ENCODE assay signal across 9 cellular contexts in the genomic region with DNA sequence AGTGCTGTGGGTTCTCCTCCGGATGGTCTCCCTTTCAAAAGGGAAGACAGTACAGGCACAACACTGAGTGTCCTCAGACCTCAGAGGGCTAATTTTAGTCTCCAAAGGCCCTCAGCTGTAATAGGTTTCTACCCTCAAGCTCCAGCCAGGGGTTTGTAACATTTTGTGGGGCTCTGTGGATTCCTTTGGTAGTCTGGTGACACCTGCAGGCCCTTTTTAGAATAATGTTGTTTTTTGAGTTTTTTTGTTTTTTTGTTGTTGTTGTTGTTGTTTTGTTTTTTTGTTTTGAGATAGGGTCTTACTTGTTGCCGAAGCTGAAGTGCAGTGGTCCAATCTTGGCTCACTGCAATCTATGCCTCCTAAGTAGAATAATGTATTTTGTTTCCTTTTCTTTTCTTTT. TPM values are rescaled to one million over a fixed set of nuclear protein-coding genes. Genes with fewer than 3 reads are reported as not detected.
A peak's percentile ranks its signal among the peaks of the same experiment; 100 is the strongest.
DNase-seq lines count a peak whose midpoint lies in the region; ATAC-seq and TF ChIP-seq lines count a peak whose summit lies in the region.
"Had no signal": no experiment of that assay in that cellular context is flagged by ENCODE, and none has a peak within 500 bp of the region (broad histone marks: within the 10 kb centered on the region; RNA-seq: fewer than 3 reads in every experiment).

No MANE protein-coding gene starts in this region.

- DNase-seq in CD1c-positive myeloid dendritic cell (ENCODE audit: extremely low spot score) (peak; percentile 28), Karpas-422 (peak; percentile 67), medulla oblongata (ENCODE audit: extremely low spot score) (peak; percentile 43)
- no peak for DNase-seq in activated CD4-positive, alpha-beta T cell treated with anti-CD3 and anti-CD28 coated beads for 1 hour

- H3K27me3 Mint-ChIP-seq in brain = no peaks in the 10 kb centered on the region

- 0 out of 2 replicates have a peak overlapping the region, but pooled peaks have one; percentile 43 for H3K27ac ChIP-seq in Karpas-422 (ENCODE audit: low read length)
- H3K27ac ChIP-seq: skin epidermis had no signal

- H2AFZ ChIP-seq in Karpas-422 (ENCODE audit: low read length) = no peak overlapping the region

- H3K4me3 ChIP-seq in Karpas-422 (ENCODE audit: low read length) = no peak overlapping the region
- H3K4me3 ChIP-seq: skin epidermis had no signal

- H3K36me3 ChIP-seq in Karpas-422 (ENCODE audit: insufficient read depth, low read length) = peaks cover 25% of the 10 kb centered on the region

- no peak overlapping the region for H3K9ac ChIP-seq in Karpas-422 (ENCODE audit: low read length)

- H3K36me3 Mint-ChIP-seq in brain = peaks cover 28% of the 10 kb centered on the region

- ATAC-seq in HG03039 (IDR thresholded peaks at IDR 0.05; ENCODE audit: unreplicated experiment) = no peak
- ATAC-seq in GM18520 (IDR thresholded peaks at IDR 0.05; ENCODE audit: unreplicated experiment) = no peak
- no peak for ATAC-seq in GM19328 (IDR thresholded peaks at IDR 0.05; ENCODE audit: unreplicated experiment)

- H3K79me2 ChIP-seq in Karpas-422 (ENCODE audit: low read length) = peaks cover 47% of the 10 kb centered on the region

- H3K9me2 ChIP-seq in Karpas-422 (replicated peaks; ENCODE audit: insufficient read depth, low read length) = no peaks in the 10 kb centered on the region

- peak overlapping the region in 1 of 5 experiments; percentile 89 for H3K27ac Mint-ChIP-seq in brain

- H4K20me1 ChIP-seq in Karpas-422 (ENCODE audit: insufficient read depth, low read depth, low read length) = peaks cover 3% of the 10 kb centered on the region

- no peak overlapping the region for H3K4me3 Mint-ChIP-seq in brain

- H3K9me3 ChIP-seq in Karpas-422 (ENCODE audit: low read length) = no peaks in the 10 kb centered on the region

- peak; percentile 70 to 74 for TF ChIP-seq CTCF in brain (conservative IDR thresholded peaks at IDR 0.05)

- H3K4me1 Mint-ChIP-seq in brain = peaks cover 4% of the 10 kb centered on the region

- no peaks in the 10 kb centered on the region for H3K9me3 Mint-ChIP-seq in brain

- no peak overlapping the region for H3K4me2 ChIP-seq in Karpas-422 (ENCODE audit: low read depth, low read length, poor library complexity, severe bottlenecking)

- H3K4me1 ChIP-seq in Karpas-422 (ENCODE audit: low read length) = peaks cover 9% of the 10 kb centered on the region

- H3K27me3 ChIP-seq in Karpas-422 (ENCODE audit: low read length) = no peaks in the 10 kb centered on the region

RNA-seq across cellular contexts. Expression of gene TMEM201, which starts 15.0 kb away (rescaled TPM):
- 9.3 and 12.2 TPM in 2 replicates for total RNA-seq in Karpas-422 (2014; rRNA removed; shearing (Covaris generic); ENCODE audit: low replicate concordance)
- polyA plus RNA-seq in brain (ENCODE audit: insufficient read depth, low read depth, low replicate concordance) = 34.2 TPM

RNA-seq across cellular contexts. Expression of gene SLC25A33, which starts 34.5 kb away (rescaled TPM):
- total RNA-seq in Karpas-422 (2014; rRNA removed; shearing (Covaris generic); ENCODE audit: low replicate concordance) = 19.7 and 25.2 TPM in 2 replicates
- polyA plus RNA-seq in brain (ENCODE audit: insufficient read depth, low read depth, low replicate concordance) = 9.7 TPM
